Comparison of ENCODE assay signal across 14 cellular contexts in genomic region chr1:24015226-24016210, GRCh38. TPM values are rescaled to one million over a fixed set of nuclear protein-coding genes. Genes with fewer than 3 reads are reported as not detected.
DNase-seq lines count a peak whose midpoint lies in the region; TF ChIP-seq lines count a peak whose summit lies in the region.
"Had no signal": no experiment of that assay in that cellular context is flagged by ENCODE, and none has a peak within 500 bp of the region (broad histone marks: within the 10 kb centered on the region; RNA-seq: fewer than 3 reads in every experiment).

No MANE protein-coding gene starts in this region.

- H3K27ac ChIP-seq in 22Rv1 (peak overlapping the region; percentile 40), SK-N-SH (ENCODE audit: low read depth in 2 of 2, low read length in 1 of 2) (peak overlapping the region; percentile 62 to 99; a peak in 3 of 4 replicates)
- H3K27ac ChIP-seq: KMS-11 had no signal

- H3K27me3 ChIP-seq in SK-N-SH (ENCODE audit: insufficient read depth) = no peaks in the 10 kb centered on the region

- no peaks in the 10 kb centered on the region for H3K9me2 ChIP-seq in SK-N-SH

- H3K9ac ChIP-seq in SK-N-SH = peak overlapping the region; percentile 54; the same call in 1 of the 2 replicates
- H3K9ac ChIP-seq: KMS-11 had no signal

- H3K36me3 ChIP-seq in SK-N-SH (replicated peaks in 1 of 2; ENCODE audit: control insufficient read depth in 1 of 2, insufficient read depth in 2 of 2, low read length in 1 of 2) = no peaks in the 10 kb centered on the region

- peak overlapping the region; percentile 51 for H3K4me2 ChIP-seq in SK-N-SH
- H3K4me2 ChIP-seq: KMS-11 had no signal

- TF ChIP-seq CTCF in 22Rv1 (IDR thresholded peaks at IDR 0.05) = no peak
- no peak for TF ChIP-seq CTCF in SK-N-SH (IDR thresholded peaks at IDR 0.05)
- TF ChIP-seq CTCF in foreskin fibroblast (IDR thresholded peaks at IDR 0.05; ENCODE audit: low read depth, low read length) = no peak
- TF ChIP-seq CTCF in progenitor cell of endocrine pancreas (IDR thresholded peaks at IDR 0.05; ENCODE audit: unreplicated experiment) = no peak

- H3F3A ChIP-seq in SK-N-SH (replicated peaks; ENCODE audit: insufficient read depth) = peaks cover 19% of the 10 kb centered on the region

- CTCF ChIA-PET in SK-N-SH (lab: Yijun Ruan, JAX) = interaction anchor here (0.9 kb wide), 1 partner anchor 13 kb away, joined by 3 read pairs; no protein-coding TSS in a partner anchor

- H4K20me1 ChIP-seq in SK-N-SH (ENCODE audit: insufficient read depth) = no peaks in the 10 kb centered on the region

- H3K9me3 ChIP-seq in SK-N-SH = no peaks in the 10 kb centered on the region

- WGBS in SK-N-SH (ENCODE audit: low lambda C conversion rate) = 51% methylated on average over 6 of the region's 6 CpGs

- H3K27ac Mint-ChIP-seq in progenitor cell of endocrine pancreas = peak overlapping the region; percentile 80

- peak overlapping the region; percentile 69 for H2AFZ ChIP-seq in SK-N-SH (ENCODE audit: low read depth)

- POLR2A ChIA-PET in SK-N-SH (lab: Yijun Ruan, JAX) = no interaction called here

- H3K4me3 Mint-ChIP-seq in progenitor cell of endocrine pancreas (ENCODE audit: low read depth) = peak overlapping the region; percentile 16

- no peaks in the 10 kb centered on the region for H3K36me3 Mint-ChIP-seq in progenitor cell of endocrine pancreas (ENCODE audit: insufficient read depth)

- peaks cover 5 to 29% of the 10 kb centered on the region in 2 experiments; a peak in 3 of 4 replicates for H3K4me1 ChIP-seq in SK-N-SH (ENCODE audit: control insufficient read depth in 1 of 2, insufficient read depth in 2 of 2, low read depth in 1 of 2, low read length in 1 of 2)

- H3K9me3 Mint-ChIP-seq in progenitor cell of endocrine pancreas (ENCODE audit: low read depth) = no peaks in the 10 kb centered on the region

- no peaks in the 10 kb centered on the region for H3K27me3 Mint-ChIP-seq in progenitor cell of endocrine pancreas

- peaks cover 1% of the 10 kb centered on the region; the same call in 1 of the 2 replicates for H3K79me2 ChIP-seq in SK-N-SH (ENCODE audit: insufficient read depth)

- no peak for TF ChIP-seq EP300 in SK-N-SH (IDR thresholded peaks at IDR 0.05; ENCODE audit: borderline replicate concordance in 1 of 2, low read depth in 1 of 2, low read length in 1 of 2)

- H3K4me3 ChIP-seq in SK-N-SH (ENCODE audit: low read depth in 2 of 2, low read length in 1 of 2) (no peak overlapping the region), foreskin fibroblast (ENCODE audit: low read depth in 1 of 2, low read length in 2 of 2) (no peak overlapping the region)

- peaks cover 40% of the 10 kb centered on the region for H3K4me1 Mint-ChIP-seq in progenitor cell of endocrine pancreas (ENCODE audit: low read depth)

- TF ChIP-seq RAD21 in SK-N-SH (IDR thresholded peaks at IDR 0.05; ENCODE audit: low read length) = no peak

- no peak for DNase-seq in SK-N-SH
- peak; percentile 34 to 67 for DNase-seq in foreskin fibroblast
- DNase-seq in progenitor cell of endocrine pancreas (ENCODE audit: low spot score, unreplicated experiment) = no peak
- DNase-seq in stimulated activated CD4-positive, alpha-beta T cell treated with anti-CD3 and anti-CD28 coated beads, Interleukin-12 subunit alpha, Interleukin-12 subunit beta, amount 100 ng/mL, for 4 hours = no peak
- DNase-seq in activated CD8-positive, alpha-beta memory T cell treated with anti-CD3 and anti-CD28 coated beads, Interleukin-2, amount 50 U/mL, for 48 hours = no peak
- no peak for DNase-seq in DMS 273 treated with DMSO at 0.1 percent for 48 hours (lab: John Stamatoyannopoulos, UW)
- no peak for DNase-seq in activated gamma-delta T cell treated with Interleukin-2 at 50 U/mL for 16 hours
- DNase-seq: ACHN; activated CD4-positive, alpha-beta T cell treated with anti-CD3 and anti-CD28 coated beads for 4 hours; activated gamma-delta T cell; effector CD8-positive, alpha-beta T cell; SHP77 treated with DMSO at 0.1 percent for 48 hours had no signal

TF ChIP-seq in SK-N-SH, 30 proteins besides CTCF, POLR2A, EP300 and RAD21:
- no peak for TF ChIP-seq RCOR1 (IDR thresholded peaks at IDR 0.05; ENCODE audit: low read length)
- peak; percentile 54 for TF ChIP-seq NFIC (IDR thresholded peaks at IDR 0.05; ENCODE audit: borderline replicate concordance)
- TF ChIP-seq MEF2A (IDR thresholded peaks at IDR 0.05; ENCODE audit: borderline replicate concordance, low read depth) = peak; percentile 66; the same call in 1 of the 2 replicates

RNA-seq across cellular contexts. Expression of gene SRSF10, which starts 35.4 kb away (rescaled TPM):
- polyA plus RNA-seq in SK-N-SH (2012; rRNA removed) = 79.8 and 81.8 TPM in 2 replicates
- polyA plus RNA-seq in SK-N-SH (2012; cell fraction: cytosol; rRNA removed) = 74.3 and 75.6 TPM in 2 replicates
- 110 and 164 TPM in 2 replicates for polyA plus RNA-seq in SK-N-SH (2012; cell fraction: nucleus; rRNA removed)
- 215 and 220 TPM in 2 replicates for total RNA-seq in progenitor cell of endocrine pancreas

RNA-seq across cellular contexts. Expression of gene PNRC2, which starts 55.9 kb away (rescaled TPM):
- polyA plus RNA-seq in SK-N-SH (2012; rRNA removed) = 43.8 and 55.2 TPM in 2 replicates
- polyA plus RNA-seq in SK-N-SH (2012; cell fraction: cytosol; rRNA removed) = 54.6 and 58.1 TPM in 2 replicates
- polyA plus RNA-seq in SK-N-SH (2012; cell fraction: nucleus; rRNA removed) = 46.8 and 46.9 TPM in 2 replicates
- total RNA-seq in progenitor cell of endocrine pancreas = 148 and 158 TPM in 2 replicates

Comparison
In these comparisons a context has a peak if more than half of its experiments do, and no peak if none do; other contexts are left out.
1. DNase-seq: peak in foreskin fibroblast (2 of 2); none in SK-N-SH (single experiment), progenitor cell of endocrine pancreas (single experiment), stimulated activated CD4-positive, alpha-beta T cell treated with anti-CD3 and anti-CD28 coated beads, Interleukin-12 subunit alpha, Interleukin-12 subunit beta, amount 100 ng/mL, for 4 hours (single experiment), activated CD8-positive, alpha-beta memory T cell treated with anti-CD3 and anti-CD28 coated beads, Interleukin-2, amount 50 U/mL, for 48 hours (single experiment), DMS 273 treated with DMSO at 0.1 percent for 48 hours (single experiment) and activated gamma-delta T cell treated with Interleukin-2 at 50 U/mL for 16 hours (single experiment).